1 cellular context compared by ENCODE assay signal in the genomic region with DNA sequence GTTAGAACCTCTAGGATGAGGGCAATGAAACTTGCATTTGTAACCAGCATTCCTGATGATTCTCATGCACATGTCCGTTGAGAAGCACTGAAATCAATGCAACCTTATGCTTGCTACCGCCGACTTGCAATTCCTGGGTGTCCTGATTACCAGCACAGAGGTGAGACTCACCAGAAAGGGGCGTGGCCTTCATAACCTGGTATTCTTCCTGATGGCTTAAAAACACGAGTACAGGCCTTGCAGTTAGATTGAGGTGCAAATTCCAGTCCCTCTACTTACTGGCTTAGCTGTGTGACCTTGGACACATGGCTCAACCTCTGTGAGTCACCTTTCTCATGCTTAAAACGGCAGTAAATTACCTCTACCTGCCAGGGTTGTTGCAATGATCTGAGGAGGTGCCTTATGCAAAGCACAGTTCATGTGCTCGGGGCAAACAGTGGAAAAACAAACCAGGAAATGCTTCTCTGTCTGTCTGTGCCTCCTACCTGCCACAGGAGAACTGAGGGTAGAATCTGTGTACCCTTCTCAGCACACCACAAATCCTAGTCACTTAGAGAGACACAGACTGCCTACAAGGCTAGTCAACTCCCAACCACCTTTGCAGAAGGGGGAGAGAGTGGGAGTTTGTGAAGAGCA.
A peak's percentile ranks its signal among the peaks of the same experiment; 100 is the strongest.
TF ChIP-seq lines count a peak whose summit lies in the region.

No MANE protein-coding gene starts in this region.

TF ChIP-seq in HepG2, 621 proteins besides CTCF, POLR2A, EP300 and RAD21 (continued from another document and continues in another):
- TF ChIP-seq, protein P1, sequence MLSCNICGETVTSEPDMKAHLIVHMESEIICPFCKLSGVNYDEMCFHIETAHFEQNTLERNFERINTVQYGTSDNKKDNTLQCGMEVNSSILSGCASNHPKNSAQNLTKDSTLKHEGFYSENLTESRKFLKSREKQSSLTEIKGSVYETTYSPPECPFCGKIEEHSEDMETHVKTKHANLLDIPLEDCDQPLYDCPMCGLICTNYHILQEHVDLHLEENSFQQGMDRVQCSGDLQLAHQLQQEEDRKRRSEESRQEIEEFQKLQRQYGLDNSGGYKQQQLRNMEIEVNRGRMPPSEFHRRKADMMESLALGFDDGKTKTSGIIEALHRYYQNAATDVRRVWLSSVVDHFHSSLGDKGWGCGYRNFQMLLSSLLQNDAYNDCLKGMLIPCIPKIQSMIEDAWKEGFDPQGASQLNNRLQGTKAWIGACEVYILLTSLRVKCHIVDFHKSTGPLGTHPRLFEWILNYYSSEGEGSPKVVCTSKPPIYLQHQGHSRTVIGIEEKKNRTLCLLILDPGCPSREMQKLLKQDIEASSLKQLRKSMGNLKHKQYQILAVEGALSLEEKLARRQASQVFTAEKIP (CRISPR knock-in tag; IDR thresholded peaks at IDR 0.05; ENCODE audit: borderline replicate concordance), result no peak
- TF ChIP-seq NCOA5 (CRISPR knock-in tag; IDR thresholded peaks at IDR 0.05), result no peak
- no peak for TF ChIP-seq FOXJ3 (CRISPR knock-in tag; IDR thresholded peaks at IDR 0.05; ENCODE audit: borderline replicate concordance)
- TF ChIP-seq, protein P2, sequence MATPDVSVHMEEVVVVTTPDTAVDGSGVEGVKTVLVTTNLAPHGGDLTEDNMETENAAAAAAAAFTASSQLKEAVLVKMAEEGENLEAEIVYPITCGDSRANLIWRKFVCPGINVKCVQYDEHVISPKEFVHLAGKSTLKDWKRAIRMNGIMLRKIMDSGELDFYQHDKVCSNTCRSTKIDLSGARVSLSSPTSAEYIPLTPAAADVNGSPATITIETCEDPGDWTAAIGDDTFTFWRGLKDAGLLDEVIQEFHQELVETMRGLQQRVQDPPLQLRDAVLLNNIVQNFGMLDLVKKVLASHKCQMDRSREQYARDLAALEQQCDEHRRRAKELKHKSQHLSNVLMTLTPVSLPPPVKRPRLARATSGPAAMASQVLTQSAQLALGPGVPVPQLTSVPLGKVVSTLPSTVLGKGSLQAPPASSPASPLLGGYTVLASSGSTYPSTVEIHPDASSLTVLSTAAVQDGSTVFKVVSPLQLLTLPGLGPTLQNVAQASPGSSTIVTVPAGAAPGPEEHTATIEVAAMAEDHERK (CRISPR knock-in tag; IDR thresholded peaks at IDR 0.05; ENCODE audit: low read depth), result no peak
- TF ChIP-seq ZNF530 (CRISPR knock-in tag; IDR thresholded peaks at IDR 0.05; ENCODE audit: low read depth), result no peak
- TF ChIP-seq HNRNPL (IDR thresholded peaks at IDR 0.05; ENCODE audit: low read depth, low read length), result no peak
- peak; percentile 71; the same call in 1 of the 2 replicates for TF ChIP-seq ZNF337 (CRISPR knock-in tag; IDR thresholded peaks at IDR 0.05; ENCODE audit: borderline replicate concordance, low read depth)
- TF ChIP-seq, protein P3, sequence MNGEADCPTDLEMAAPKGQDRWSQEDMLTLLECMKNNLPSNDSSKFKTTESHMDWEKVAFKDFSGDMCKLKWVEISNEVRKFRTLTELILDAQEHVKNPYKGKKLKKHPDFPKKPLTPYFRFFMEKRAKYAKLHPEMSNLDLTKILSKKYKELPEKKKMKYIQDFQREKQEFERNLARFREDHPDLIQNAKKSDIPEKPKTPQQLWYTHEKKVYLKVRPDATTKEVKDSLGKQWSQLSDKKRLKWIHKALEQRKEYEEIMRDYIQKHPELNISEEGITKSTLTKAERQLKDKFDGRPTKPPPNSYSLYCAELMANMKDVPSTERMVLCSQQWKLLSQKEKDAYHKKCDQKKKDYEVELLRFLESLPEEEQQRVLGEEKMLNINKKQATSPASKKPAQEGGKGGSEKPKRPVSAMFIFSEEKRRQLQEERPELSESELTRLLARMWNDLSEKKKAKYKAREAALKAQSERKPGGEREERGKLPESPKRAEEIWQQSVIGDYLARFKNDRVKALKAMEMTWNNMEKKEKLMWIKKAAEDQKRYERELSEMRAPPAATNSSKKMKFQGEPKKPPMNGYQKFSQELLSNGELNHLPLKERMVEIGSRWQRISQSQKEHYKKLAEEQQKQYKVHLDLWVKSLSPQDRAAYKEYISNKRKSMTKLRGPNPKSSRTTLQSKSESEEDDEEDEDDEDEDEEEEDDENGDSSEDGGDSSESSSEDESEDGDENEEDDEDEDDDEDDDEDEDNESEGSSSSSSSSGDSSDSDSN (CRISPR knock-in tag; IDR thresholded peaks at IDR 0.05), result no peak
- TF ChIP-seq TSC22D2 (CRISPR knock-in tag; IDR thresholded peaks at IDR 0.05; ENCODE audit: borderline replicate concordance), result no peak; the same call in 1 of the 2 replicates
- 0 out of 2 replicates have a peak, but pooled peaks have one; percentile 35 for TF ChIP-seq ZNF263 (CRISPR knock-in tag; IDR thresholded peaks at IDR 0.05)
- TF ChIP-seq SRF (IDR thresholded peaks at IDR 0.05; ENCODE audit: low read depth, low read length), result no peak
- TF ChIP-seq, protein P4, sequence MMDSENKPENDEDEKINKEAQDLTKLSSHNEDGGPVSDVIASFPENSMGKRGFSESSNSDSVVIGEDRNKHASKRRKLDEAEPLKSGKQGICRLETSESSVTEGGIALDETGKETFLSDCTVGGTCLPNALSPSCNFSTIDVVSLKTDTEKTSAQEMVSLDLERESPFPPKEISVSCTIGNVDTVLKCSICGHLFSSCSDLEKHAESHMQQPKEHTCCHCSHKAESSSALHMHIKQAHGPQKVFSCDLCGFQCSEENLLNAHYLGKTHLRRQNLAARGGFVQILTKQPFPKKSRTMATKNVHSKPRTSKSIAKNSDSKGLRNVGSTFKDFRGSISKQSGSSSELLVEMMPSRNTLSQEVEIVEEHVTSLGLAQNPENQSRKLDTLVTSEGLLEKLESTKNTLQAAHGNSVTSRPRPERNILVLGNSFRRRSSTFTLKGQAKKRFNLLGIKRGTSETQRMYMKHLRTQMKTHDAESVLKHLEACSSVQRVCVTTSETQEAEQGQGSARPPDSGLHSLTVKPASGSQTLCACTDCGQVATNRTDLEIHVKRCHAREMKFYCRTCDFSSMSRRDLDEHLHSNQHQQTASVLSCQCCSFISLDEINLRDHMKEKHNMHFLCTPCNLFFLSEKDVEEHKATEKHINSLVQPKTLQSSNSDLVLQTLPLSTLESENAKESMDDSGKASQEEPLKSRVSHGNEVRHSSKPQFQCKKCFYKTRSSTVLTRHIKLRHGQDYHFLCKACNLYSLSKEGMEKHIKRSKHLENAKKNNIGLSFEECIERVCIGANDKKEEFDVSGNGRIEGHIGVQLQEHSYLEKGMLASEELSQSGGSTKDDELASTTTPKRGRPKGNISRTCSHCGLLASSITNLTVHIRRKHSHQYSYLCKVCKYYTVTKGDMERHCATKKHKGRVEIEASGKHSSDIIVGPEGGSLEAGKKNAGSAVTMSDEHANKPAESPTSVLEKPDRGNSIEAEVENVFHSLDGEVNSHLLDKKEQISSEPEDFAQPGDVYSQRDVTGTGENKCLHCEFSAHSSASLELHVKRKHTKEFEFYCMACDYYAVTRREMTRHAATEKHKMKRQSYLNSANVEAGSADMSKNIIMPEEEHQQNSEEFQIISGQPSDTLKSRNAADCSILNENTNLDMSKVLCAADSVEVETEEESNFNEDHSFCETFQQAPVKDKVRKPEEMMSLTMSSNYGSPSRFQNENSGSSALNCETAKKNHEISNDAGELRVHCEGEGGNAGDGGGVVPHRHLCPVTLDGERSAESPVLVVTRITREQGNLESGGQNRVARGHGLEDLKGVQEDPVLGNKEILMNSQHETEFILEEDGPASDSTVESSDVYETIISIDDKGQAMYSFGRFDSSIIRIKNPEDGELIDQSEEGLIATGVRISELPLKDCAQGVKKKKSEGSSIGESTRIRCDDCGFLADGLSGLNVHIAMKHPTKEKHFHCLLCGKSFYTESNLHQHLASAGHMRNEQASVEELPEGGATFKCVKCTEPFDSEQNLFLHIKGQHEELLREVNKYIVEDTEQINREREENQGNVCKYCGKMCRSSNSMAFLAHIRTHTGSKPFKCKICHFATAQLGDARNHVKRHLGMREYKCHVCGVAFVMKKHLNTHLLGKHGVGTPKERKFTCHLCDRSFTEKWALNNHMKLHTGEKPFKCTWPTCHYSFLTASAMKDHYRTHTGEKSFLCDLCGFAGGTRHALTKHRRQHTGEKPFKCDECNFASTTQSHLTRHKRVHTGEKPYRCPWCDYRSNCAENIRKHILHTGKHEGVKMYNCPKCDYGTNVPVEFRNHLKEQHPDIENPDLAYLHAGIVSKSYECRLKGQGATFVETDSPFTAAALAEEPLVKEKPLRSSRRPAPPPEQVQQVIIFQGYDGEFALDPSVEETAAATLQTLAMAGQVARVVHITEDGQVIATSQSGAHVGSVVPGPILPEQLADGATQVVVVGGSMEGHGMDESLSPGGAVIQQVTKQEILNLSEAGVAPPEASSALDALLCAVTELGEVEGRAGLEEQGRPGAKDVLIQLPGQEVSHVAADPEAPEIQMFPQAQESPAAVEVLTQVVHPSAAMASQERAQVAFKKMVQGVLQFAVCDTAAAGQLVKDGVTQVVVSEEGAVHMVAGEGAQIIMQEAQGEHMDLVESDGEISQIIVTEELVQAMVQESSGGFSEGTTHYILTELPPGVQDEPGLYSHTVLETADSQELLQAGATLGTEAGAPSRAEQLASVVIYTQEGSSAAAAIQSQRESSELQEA (CRISPR knock-in tag; IDR thresholded peaks at IDR 0.05; ENCODE audit: not compliant biosample characterization), result no peak
- TF ChIP-seq, protein P5, sequence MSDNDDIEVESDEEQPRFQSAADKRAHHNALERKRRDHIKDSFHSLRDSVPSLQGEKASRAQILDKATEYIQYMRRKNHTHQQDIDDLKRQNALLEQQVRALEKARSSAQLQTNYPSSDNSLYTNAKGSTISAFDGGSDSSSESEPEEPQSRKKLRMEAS (IDR thresholded peaks at IDR 0.05), result peak; percentile 71
- TF ChIP-seq, protein P6, sequence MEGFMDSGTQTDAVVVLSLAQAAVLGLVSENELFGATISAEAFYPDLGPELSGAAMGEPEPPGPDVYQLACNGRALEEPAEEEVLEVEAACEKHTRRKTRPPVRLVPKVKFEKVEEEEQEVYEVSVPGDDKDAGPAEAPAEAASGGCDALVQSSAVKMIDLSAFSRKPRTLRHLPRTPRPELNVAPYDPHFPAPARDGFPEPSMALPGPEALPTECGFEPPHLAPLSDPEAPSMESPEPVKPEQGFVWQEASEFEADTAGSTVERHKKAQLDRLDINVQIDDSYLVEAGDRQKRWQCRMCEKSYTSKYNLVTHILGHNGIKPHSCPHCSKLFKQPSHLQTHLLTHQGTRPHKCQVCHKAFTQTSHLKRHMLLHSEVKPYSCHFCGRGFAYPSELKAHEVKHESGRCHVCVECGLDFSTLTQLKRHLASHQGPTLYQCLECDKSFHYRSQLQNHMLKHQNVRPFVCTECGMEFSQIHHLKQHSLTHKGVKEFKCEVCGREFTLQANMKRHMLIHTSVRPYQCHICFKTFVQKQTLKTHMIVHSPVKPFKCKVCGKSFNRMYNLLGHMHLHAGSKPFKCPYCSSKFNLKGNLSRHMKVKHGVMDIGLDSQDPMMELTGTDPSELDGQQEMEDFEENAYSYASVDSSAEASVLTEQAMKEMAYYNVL (CRISPR knock-in tag; IDR thresholded peaks at IDR 0.05; ENCODE audit: borderline replicate concordance), result peak; percentile 75; the same call in 1 of the 2 replicates
- TF ChIP-seq, protein P7, sequence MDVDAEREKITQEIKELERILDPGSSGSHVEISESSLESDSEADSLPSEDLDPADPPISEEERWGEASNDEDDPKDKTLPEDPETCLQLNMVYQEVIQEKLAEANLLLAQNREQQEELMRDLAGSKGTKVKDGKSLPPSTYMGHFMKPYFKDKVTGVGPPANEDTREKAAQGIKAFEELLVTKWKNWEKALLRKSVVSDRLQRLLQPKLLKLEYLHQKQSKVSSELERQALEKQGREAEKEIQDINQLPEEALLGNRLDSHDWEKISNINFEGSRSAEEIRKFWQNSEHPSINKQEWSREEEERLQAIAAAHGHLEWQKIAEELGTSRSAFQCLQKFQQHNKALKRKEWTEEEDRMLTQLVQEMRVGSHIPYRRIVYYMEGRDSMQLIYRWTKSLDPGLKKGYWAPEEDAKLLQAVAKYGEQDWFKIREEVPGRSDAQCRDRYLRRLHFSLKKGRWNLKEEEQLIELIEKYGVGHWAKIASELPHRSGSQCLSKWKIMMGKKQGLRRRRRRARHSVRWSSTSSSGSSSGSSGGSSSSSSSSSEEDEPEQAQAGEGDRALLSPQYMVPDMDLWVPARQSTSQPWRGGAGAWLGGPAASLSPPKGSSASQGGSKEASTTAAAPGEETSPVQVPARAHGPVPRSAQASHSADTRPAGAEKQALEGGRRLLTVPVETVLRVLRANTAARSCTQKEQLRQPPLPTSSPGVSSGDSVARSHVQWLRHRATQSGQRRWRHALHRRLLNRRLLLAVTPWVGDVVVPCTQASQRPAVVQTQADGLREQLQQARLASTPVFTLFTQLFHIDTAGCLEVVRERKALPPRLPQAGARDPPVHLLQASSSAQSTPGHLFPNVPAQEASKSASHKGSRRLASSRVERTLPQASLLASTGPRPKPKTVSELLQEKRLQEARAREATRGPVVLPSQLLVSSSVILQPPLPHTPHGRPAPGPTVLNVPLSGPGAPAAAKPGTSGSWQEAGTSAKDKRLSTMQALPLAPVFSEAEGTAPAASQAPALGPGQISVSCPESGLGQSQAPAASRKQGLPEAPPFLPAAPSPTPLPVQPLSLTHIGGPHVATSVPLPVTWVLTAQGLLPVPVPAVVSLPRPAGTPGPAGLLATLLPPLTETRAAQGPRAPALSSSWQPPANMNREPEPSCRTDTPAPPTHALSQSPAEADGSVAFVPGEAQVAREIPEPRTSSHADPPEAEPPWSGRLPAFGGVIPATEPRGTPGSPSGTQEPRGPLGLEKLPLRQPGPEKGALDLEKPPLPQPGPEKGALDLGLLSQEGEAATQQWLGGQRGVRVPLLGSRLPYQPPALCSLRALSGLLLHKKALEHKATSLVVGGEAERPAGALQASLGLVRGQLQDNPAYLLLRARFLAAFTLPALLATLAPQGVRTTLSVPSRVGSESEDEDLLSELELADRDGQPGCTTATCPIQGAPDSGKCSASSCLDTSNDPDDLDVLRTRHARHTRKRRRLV (CRISPR knock-in tag; IDR thresholded peaks at IDR 0.05), result no peak
- no peak for TF ChIP-seq THYN1 (CRISPR knock-in tag; IDR thresholded peaks at IDR 0.05; ENCODE audit: borderline replicate concordance, low read depth)
- TF ChIP-seq ZNF563 (CRISPR knock-in tag; IDR thresholded peaks at IDR 0.05), result no peak; the same call in 1 of the 2 replicates
- no peak for TF ChIP-seq ZIK1 (CRISPR knock-in tag; IDR thresholded peaks at IDR 0.05; ENCODE audit: borderline replicate concordance, low read depth)
- peak; percentile 67 for TF ChIP-seq GATAD1 (CRISPR knock-in tag; IDR thresholded peaks at IDR 0.05)
- TF ChIP-seq ZFP82 (CRISPR knock-in tag; IDR thresholded peaks at IDR 0.05; ENCODE audit: borderline replicate concordance), result no peak
- no peak for TF ChIP-seq ZC3H13 (CRISPR knock-in tag; IDR thresholded peaks at IDR 0.05)
- TF ChIP-seq, protein P8, sequence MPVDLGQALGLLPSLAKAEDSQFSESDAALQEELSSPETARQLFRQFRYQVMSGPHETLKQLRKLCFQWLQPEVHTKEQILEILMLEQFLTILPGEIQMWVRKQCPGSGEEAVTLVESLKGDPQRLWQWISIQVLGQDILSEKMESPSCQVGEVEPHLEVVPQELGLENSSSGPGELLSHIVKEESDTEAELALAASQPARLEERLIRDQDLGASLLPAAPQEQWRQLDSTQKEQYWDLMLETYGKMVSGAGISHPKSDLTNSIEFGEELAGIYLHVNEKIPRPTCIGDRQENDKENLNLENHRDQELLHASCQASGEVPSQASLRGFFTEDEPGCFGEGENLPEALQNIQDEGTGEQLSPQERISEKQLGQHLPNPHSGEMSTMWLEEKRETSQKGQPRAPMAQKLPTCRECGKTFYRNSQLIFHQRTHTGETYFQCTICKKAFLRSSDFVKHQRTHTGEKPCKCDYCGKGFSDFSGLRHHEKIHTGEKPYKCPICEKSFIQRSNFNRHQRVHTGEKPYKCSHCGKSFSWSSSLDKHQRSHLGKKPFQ (CRISPR knock-in tag; IDR thresholded peaks at IDR 0.05; ENCODE audit: insufficient replicate concordance), result no peak
